In the genomic region with DNA sequence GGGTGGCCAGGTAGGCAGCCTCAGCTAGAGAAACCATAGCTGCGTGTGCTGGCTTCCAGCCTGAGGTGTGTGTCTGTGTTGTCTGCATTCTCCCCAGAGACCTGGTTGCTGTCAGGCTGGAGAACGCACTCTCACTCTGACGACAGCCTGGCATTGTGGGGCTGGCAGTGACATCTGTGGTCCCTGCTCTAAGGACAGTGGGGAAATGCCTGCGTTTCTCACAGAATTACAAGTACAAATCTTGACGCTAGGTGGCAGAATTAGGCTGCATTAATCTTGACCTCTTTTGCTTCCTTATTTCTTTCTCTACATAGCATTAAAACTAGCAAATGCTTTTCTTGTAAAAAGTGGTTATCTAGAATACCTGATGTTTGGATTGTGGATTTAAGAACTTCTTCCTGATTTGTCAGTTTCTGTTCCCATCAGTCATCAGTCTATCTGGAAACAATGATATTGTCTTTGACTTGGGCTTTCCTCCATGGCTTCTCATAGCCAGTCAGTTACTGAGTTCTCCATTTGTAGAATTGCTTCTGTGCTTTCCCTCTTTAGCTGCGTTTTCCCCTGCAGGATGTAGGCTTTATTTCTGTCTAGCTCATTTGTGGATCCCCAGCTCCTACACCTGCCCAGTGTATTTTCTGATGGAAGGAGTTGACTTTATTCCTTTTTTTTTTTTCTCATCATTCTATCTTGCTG, we compare ENCODE assay signal across 8 cellular contexts.
DNase-seq lines count a peak whose midpoint lies in the region; ATAC-seq and TF ChIP-seq lines count a peak whose summit lies in the region.

No MANE protein-coding gene starts in this region.

- DNase-seq in DMS114 treated with DMSO at 0.1 percent for 48 hours (lab: John Stamatoyannopoulos, UW; ENCODE audit: unreplicated experiment) (peak; percentile 60), NCI-H82 (lab: John Stamatoyannopoulos, UW) (peak; percentile 80), astrocyte of the spinal cord (ENCODE audit: low read depth, low spot score) (peak; percentile 83), hepatic stellate cell (ENCODE audit: low spot score) (peak; percentile 48), gastrocnemius medialis (no peak)

- peak; percentile 67 for ATAC-seq in GM19023 (IDR thresholded peaks at IDR 0.05; ENCODE audit: unreplicated experiment)
- peak; percentile 80 for ATAC-seq in HG03139 (IDR thresholded peaks at IDR 0.05; ENCODE audit: unreplicated experiment)
- ATAC-seq in gastrocnemius medialis: no peak
- ATAC-seq in HG03108 (IDR thresholded peaks at IDR 0.05; ENCODE audit: unreplicated experiment): no peak

- no peak overlapping the region for H3K27ac ChIP-seq in gastrocnemius medialis

- TF ChIP-seq POLR2A in gastrocnemius medialis (IDR thresholded peaks at IDR 0.05): no peak

- H3K27me3 ChIP-seq in gastrocnemius medialis: no peaks in the 10 kb centered on the region

- no peaks in the 10 kb centered on the region for H3K36me3 ChIP-seq in gastrocnemius medialis

- peak; percentile 39 for TF ChIP-seq CTCF in astrocyte of the spinal cord (IDR thresholded peaks at IDR 0.05; ENCODE audit: low read depth, low read length)
- peak; percentile 25 to 59 (median 54) for TF ChIP-seq CTCF in gastrocnemius medialis (IDR thresholded peaks at IDR 0.05 in 4 of 5, conservative IDR thresholded peaks at IDR 0.05 in 1 of 5)

- no peaks in the 10 kb centered on the region for H3K9me3 ChIP-seq in gastrocnemius medialis

- intact Hi-C loops in gastrocnemius medialis (cut with DNase I; ENCODE audit: low total_unique reads): loop anchor here (10.0 kb wide), 2 partner anchors 522 to 1872 kb away; no protein-coding TSS in a partner anchor

- H3K4me1 ChIP-seq in gastrocnemius medialis: no peaks in the 10 kb centered on the region

- in situ Hi-C loops in astrocyte of the spinal cord (cut with HindIII; ENCODE audit: low sequenced_read_pairs): no loop called here
- in situ Hi-C loops in gastrocnemius medialis (cut with MboI; ENCODE audit: low sequenced_read_pairs in 4 of 4): loop anchor here (5.0 to 25.0 kb wide), 4 partner anchors 405 to 530 kb away; a partner anchor contains a TSS

- H3K4me3 ChIP-seq in astrocyte of the spinal cord (ENCODE audit: low read depth, low read length) (no peak overlapping the region), gastrocnemius medialis (no peak overlapping the region)

Comparison
In these comparisons a context has a peak if more than half of its experiments do, and no peak if none do; other contexts are left out.
1. DNase-seq: peak in DMS114 treated with DMSO at 0.1 percent for 48 hours (single experiment), NCI-H82 (single experiment), astrocyte of the spinal cord (single experiment) and hepatic stellate cell (single experiment); none in gastrocnemius medialis (0 of 2).
2. ATAC-seq: peak in GM19023 (single experiment) and HG03139 (single experiment); none in gastrocnemius medialis (0 of 2) and HG03108 (single experiment).